Comparison of ENCODE assay signal across 19 cellular contexts in the genomic region with DNA sequence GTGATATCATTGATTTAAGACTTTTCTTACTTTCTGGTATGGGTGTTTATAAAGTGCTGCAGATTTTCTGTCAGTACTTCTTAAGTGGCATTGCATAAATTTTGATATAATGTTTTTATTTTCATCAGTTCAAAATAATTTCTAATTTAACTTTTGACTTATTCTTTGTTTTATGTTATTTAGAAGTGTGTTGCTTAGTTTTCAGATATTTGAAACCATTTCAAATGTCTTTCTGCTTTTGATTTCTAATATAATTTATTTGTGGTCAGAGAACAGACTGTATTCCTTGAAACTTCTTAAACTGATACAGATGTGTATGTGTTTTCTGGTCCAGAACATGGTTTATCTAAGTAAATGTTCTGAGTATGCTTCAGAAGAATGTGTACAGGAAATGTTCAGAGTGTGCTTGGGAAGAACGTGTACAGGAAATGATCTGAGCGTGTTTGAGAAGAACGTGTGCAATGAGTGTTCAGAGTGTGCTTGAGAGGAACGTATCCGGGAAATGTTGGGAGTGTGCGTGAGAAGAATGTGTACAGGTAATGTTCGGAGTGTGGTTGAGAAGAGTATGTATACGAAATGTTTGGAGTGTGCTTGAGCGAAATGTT.
DNase-seq lines count a peak whose midpoint lies in the region; ATAC-seq and TF ChIP-seq lines count a peak whose summit lies in the region.
"Had no signal": no experiment of that assay in that cellular context is flagged by ENCODE, and none has a peak within 500 bp of the region (broad histone marks: within the 10 kb centered on the region; RNA-seq: fewer than 3 reads in every experiment).

No MANE protein-coding gene starts in this region.

- H3K27me3 ChIP-seq in tibial artery = no peaks in the 10 kb centered on the region
- H3K27me3 ChIP-seq: BE2C had no signal

- DNase-seq in AG10803 (ENCODE audit: low read depth) = peak; percentile 96
- DNase-seq in NCI-H226 = peak; percentile 57
- DNase-seq in fibroblast of gingiva (ENCODE audit: low read depth) = peak; percentile 93
- no peak for DNase-seq in osteocyte (ENCODE audit: extremely low spot score, unreplicated experiment)
- DNase-seq in tibial artery = no peak
- DNase-seq in Right ventricle myocardium superior = no peak
- no peak for DNase-seq in mucosa of gallbladder (ENCODE audit: low spot score)
- DNase-seq: activated naive CD8-positive, alpha-beta T cell treated with anti-CD3 and anti-CD28 coated beads for 36 hours; activated T-cell treated with anti-CD3 and anti-CD28 coated beads, Interleukin-2, amount 50 U/mL, for 24 hours; BE2C; central memory CD4-positive, alpha-beta T cell; DMS 273 treated with DMSO at 0.1 percent for 48 hours; mesendoderm; NCI-H1105; NCI-H2171 treated with DMSO at 0.1 percent for 48 hours; nephron progenitor cell had no signal

- peaks cover 6% of the 10 kb centered on the region for H3K4me1 Mint-ChIP-seq in osteocyte (ENCODE audit: unreplicated experiment)
- H3K4me1 Mint-ChIP-seq: activated naive CD8-positive, alpha-beta T cell treated with anti-CD3 and anti-CD28 coated beads for 36 hours; nephron progenitor cell had no signal

- no peak overlapping the region for H3K27ac ChIP-seq in tibial artery
- H3K27ac ChIP-seq: KMS-11 had no signal

- intact Hi-C loops in tibial artery (cut with DNase I; ENCODE audit: low total_unique reads) (no loop called here), Right ventricle myocardium superior (cut with DNase I) (no loop called here)

- no peaks in the 10 kb centered on the region for H3K4me1 ChIP-seq in tibial artery
- H3K4me1 ChIP-seq: BE2C had no signal

- peak overlapping the region; percentile 5 for H3K27ac Mint-ChIP-seq in osteocyte (ENCODE audit: unreplicated experiment)
- H3K27ac Mint-ChIP-seq: activated naive CD8-positive, alpha-beta T cell treated with anti-CD3 and anti-CD28 coated beads for 36 hours; activated T-cell treated with anti-CD3 and anti-CD28 coated beads, Interleukin-2, amount 50 U/mL, for 24 hours; nephron progenitor cell had no signal

- H3K4me3 Mint-ChIP-seq in osteocyte (ENCODE audit: unreplicated experiment) = no peak overlapping the region
- H3K4me3 Mint-ChIP-seq: activated naive CD8-positive, alpha-beta T cell treated with anti-CD3 and anti-CD28 coated beads for 36 hours; activated T-cell treated with anti-CD3 and anti-CD28 coated beads, Interleukin-2, amount 50 U/mL, for 24 hours; nephron progenitor cell had no signal

- H3K36me3 ChIP-seq in tibial artery = no peaks in the 10 kb centered on the region
- H3K36me3 ChIP-seq: BE2C had no signal

- H3K4me3 ChIP-seq in AG10803 (ENCODE audit: low read length) (no peak overlapping the region), tibial artery (no peak overlapping the region)

- TF ChIP-seq CTCF in AG10803 (conservative IDR thresholded peaks at IDR 0.05; ENCODE audit: low read length) = no peak
- TF ChIP-seq CTCF in osteocyte (IDR thresholded peaks at IDR 0.05) = no peak
- TF ChIP-seq CTCF in tibial artery (IDR thresholded peaks at IDR 0.05) = no peak

- no peaks in the 10 kb centered on the region for H3K9me3 ChIP-seq in tibial artery
- H3K9me3 ChIP-seq: BE2C had no signal

- H3K27me3 Mint-ChIP-seq in osteocyte (ENCODE audit: unreplicated experiment) = no peaks in the 10 kb centered on the region

- H3K9me3 Mint-ChIP-seq in osteocyte (ENCODE audit: unreplicated experiment) = peaks cover 8% of the 10 kb centered on the region
- H3K9me3 Mint-ChIP-seq: activated T-cell treated with anti-CD3 and anti-CD28 coated beads, Interleukin-2, amount 50 U/mL, for 24 hours; nephron progenitor cell had no signal

- ATAC-seq in Right ventricle myocardium superior (ENCODE audit: poor library complexity) (no peak), HG02840 (IDR thresholded peaks at IDR 0.05; ENCODE audit: low FRiP score, unreplicated experiment) (no peak)
- ATAC-seq: Panc1 had no signal

- H3K36me3 Mint-ChIP-seq in osteocyte (ENCODE audit: unreplicated experiment) = peaks cover 2% of the 10 kb centered on the region
- H3K36me3 Mint-ChIP-seq: activated naive CD8-positive, alpha-beta T cell treated with anti-CD3 and anti-CD28 coated beads for 36 hours had no signal

Comparison
In these comparisons a context has a peak if more than half of its experiments do, and no peak if none do; other contexts are left out.
1. DNase-seq: peak in AG10803 (single experiment), NCI-H226 (single experiment) and fibroblast of gingiva (single experiment); none in osteocyte (single experiment), tibial artery (0 of 2), Right ventricle myocardium superior (single experiment) and mucosa of gallbladder (single experiment).